13 cellular contexts compared by ENCODE assay signal in the genomic region with DNA sequence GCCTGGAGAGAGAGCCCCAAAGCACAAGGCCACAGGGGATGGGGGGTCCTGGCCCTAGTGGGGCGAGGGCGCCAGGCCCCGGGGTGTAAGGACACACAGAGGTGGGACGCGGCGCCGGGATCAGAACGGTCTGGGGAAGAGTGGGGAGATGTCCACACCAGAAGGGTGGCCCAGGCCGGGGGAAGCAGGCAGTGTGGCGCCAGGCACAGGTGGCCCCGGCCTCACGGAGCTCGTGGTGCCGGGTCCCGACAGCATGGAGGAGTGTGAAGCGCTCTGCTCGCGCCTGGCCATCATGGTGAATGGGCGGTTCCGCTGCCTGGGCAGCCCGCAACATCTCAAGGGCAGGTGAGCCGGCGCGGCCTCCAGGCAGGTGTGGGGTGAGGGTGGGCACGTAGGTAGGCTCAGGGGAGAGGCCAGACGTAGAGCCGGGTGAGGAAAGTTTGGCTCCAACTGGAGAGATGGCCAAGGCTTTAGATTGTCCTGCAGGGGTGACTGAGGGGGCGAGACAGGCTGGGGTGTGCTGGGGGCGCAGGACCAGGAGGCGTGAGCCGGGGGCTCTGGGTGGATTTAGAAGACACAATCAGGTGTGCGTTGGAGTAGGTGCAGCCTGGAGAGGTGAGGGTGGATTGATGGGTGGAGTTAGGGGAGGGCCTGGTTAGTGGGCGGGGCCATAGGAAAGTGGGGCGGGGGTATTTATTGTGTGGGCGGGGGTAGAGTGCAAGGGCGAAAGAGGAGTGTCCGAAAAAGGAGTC. TPM values are rescaled to one million over a fixed set of nuclear protein-coding genes. Genes with fewer than 3 reads are reported as not detected.
A peak's percentile ranks its signal among the peaks of the same experiment; 100 is the strongest.
DNase-seq lines count a peak whose midpoint lies in the region; ATAC-seq and TF ChIP-seq lines count a peak whose summit lies in the region.
"Had no signal": no experiment of that assay in that cellular context is flagged by ENCODE, and none has a peak within 500 bp of the region (broad histone marks: within the 10 kb centered on the region; RNA-seq: fewer than 3 reads in every experiment).

No MANE protein-coding gene starts in this region.

- 86 to 96% methylated on average over 24 to 37 of the region's 37 CpGs for WGBS in endodermal cell (ENCODE audit: insufficient coverage in 1 of 2, insufficient read length in 1 of 2), 2 experiments
- WGBS in trophoblast cell (ENCODE audit: extremely low coverage, insufficient coverage, insufficient read length), result no CpG with 5 or more reads among the region's 37 CpGs
- 66 to 78% methylated on average over 15 to 28 of the region's 37 CpGs for WGBS in esophagus squamous epithelium, 2 donors

- H4K91ac ChIP-seq in trophoblast cell (ENCODE audit: low read depth, low read length), result peak overlapping the region; percentile 36

- H2BK120ac ChIP-seq in trophoblast cell (ENCODE audit: insufficient read depth, low read length, poor library complexity), result no peak overlapping the region

- no peaks in the 10 kb centered on the region for H3K36me3 Mint-ChIP-seq in endodermal cell (ENCODE audit: low read depth)

- H2AFZ ChIP-seq in trophoblast cell (ENCODE audit: insufficient read depth, low read length, poor library complexity), result no peak overlapping the region

- no peak for TF ChIP-seq RAD21 in Ishikawa (IDR thresholded peaks at IDR 0.05; ENCODE audit: low read depth)

- no peak overlapping the region for H3K23ac ChIP-seq in trophoblast cell (ENCODE audit: low read length)

- ATAC-seq in esophagus mucosa, result no peak

- H2BK12ac ChIP-seq in trophoblast cell (ENCODE audit: low read length), result no peak overlapping the region

- H2BK5ac ChIP-seq in trophoblast cell (ENCODE audit: low read depth, low read length, poor library complexity), result no peak overlapping the region

- H3K27ac ChIP-seq in endodermal cell (ENCODE audit: low read depth, low read length) (no peak overlapping the region), trophoblast cell (ENCODE audit: low read depth, low read length) (no peak overlapping the region), esophagus squamous epithelium (no peak overlapping the region)
- H3K27ac ChIP-seq: gastrocnemius medialis, HL-60, thoracic aorta had no signal

- no peak overlapping the region for H4K12ac ChIP-seq in trophoblast cell (ENCODE audit: low read depth, low read length)

- H3K79me1 ChIP-seq in trophoblast cell (ENCODE audit: low read length), result peaks cover 18% of the 10 kb centered on the region

- no peak overlapping the region for H3K14ac ChIP-seq in trophoblast cell (ENCODE audit: low read length)

- no peak for TF ChIP-seq CTCF in endodermal cell (conservative IDR thresholded peaks at IDR 0.05)
- TF ChIP-seq CTCF in esophagus squamous epithelium (IDR thresholded peaks at IDR 0.05), result no peak

- no peak overlapping the region for H4K8ac ChIP-seq in trophoblast cell (ENCODE audit: low read depth, low read length)

- peak overlapping the region; percentile 49 for H3K4me3 Mint-ChIP-seq in endodermal cell

- no peak for TF ChIP-seq POLR2A in esophagus squamous epithelium (IDR thresholded peaks at IDR 0.05)

- TF ChIP-seq EP300 in Ishikawa (IDR thresholded peaks at IDR 0.05; ENCODE audit: borderline replicate concordance), result no peak

- H3K4me2 ChIP-seq in trophoblast cell (ENCODE audit: low read length), result no peak overlapping the region

- peak overlapping the region; percentile 55 for H3K27ac Mint-ChIP-seq in endodermal cell

- H3K36me3 ChIP-seq in endodermal cell (ENCODE audit: control insufficient read depth, insufficient read depth, low read length) (no peaks in the 10 kb centered on the region), trophoblast cell (ENCODE audit: control insufficient read depth in 1 of 2, insufficient read depth in 2 of 2, low read length in 2 of 2) (no peaks in the 10 kb centered on the region), esophagus squamous epithelium (peaks cover 0 to under 1% (median 0%) of the 10 kb centered on the region in 3 donors)
- H3K36me3 ChIP-seq: thoracic aorta had no signal

- no peak overlapping the region for H2AK5ac ChIP-seq in trophoblast cell (ENCODE audit: low read length)

- no peak overlapping the region for H3K9ac ChIP-seq in endodermal cell (ENCODE audit: extremely low read depth, low read length, poor library complexity, severe bottlenecking)
- no peak overlapping the region for H3K9ac ChIP-seq in trophoblast cell (ENCODE audit: low read length)

- no peaks in the 10 kb centered on the region for H3K79me2 ChIP-seq in trophoblast cell (ENCODE audit: control insufficient read depth, insufficient read depth, low read length, poor library complexity)

- no peaks in the 10 kb centered on the region for H3K9me3 Mint-ChIP-seq in endodermal cell

- no peak overlapping the region for H3K4ac ChIP-seq in trophoblast cell (ENCODE audit: low read depth, low read length)

- H3K9me3 ChIP-seq in endodermal cell (ENCODE audit: control insufficient read depth, low read length) (no peaks in the 10 kb centered on the region), trophoblast cell (ENCODE audit: insufficient read depth, low read depth, low read length) (peaks cover 12% of the 10 kb centered on the region), esophagus squamous epithelium (peaks cover 0 to 5% (median 0%) of the 10 kb centered on the region in 3 donors)
- H3K9me3 ChIP-seq: gastrocnemius medialis, thoracic aorta had no signal

- no peak overlapping the region for H3K18ac ChIP-seq in trophoblast cell (ENCODE audit: low read length)

- DNase-seq in NCI-H146 (lab: John Stamatoyannopoulos, UW) (peak; percentile 32), NCI-H146 treated with DMSO at 0.1 percent for 48 hours (lab: John Stamatoyannopoulos, UW; ENCODE audit: unreplicated experiment) (no peak), endodermal cell (peak; percentile 77), trophoblast cell (peak in 1 of 2 donors; percentile 45), esophagus squamous epithelium (lab: John Stamatoyannopoulos, UW) (no peak), NCI-H82 treated with DMSO at 0.1 percent for 48 hours (lab: John Stamatoyannopoulos, UW; ENCODE audit: unreplicated experiment) (no peak)
- DNase-seq: gastrocnemius medialis, NCI-H774, occipital lobe had no signal

- intact Hi-C loops in esophagus squamous epithelium (cut with DNase I), result no loop called here

- H3K4me1 ChIP-seq in endodermal cell (ENCODE audit: control insufficient read depth, insufficient read depth, low read length) (peaks cover 5% of the 10 kb centered on the region), trophoblast cell (ENCODE audit: control insufficient read depth in 1 of 2, insufficient read depth in 2 of 2, low read length in 2 of 2) (peaks cover 27 to 28% of the 10 kb centered on the region in 2 experiments), esophagus squamous epithelium (peaks cover 22 to 49% (median 31%) of the 10 kb centered on the region in 3 donors)

- H3K27me3 ChIP-seq in endodermal cell (ENCODE audit: control insufficient read depth, insufficient read depth, low read length, poor library complexity, severe bottlenecking) (peaks cover 46% of the 10 kb centered on the region), trophoblast cell (ENCODE audit: insufficient read depth, low read length) (no peaks in the 10 kb centered on the region), esophagus squamous epithelium (peaks cover 4 to 48% (median 8%) of the 10 kb centered on the region in 4 donors)

- H3K4me1 Mint-ChIP-seq in endodermal cell, result peaks cover 5% of the 10 kb centered on the region

- H3K27me3 Mint-ChIP-seq in endodermal cell (ENCODE audit: insufficient read depth), result peaks cover 32% of the 10 kb centered on the region

- H3K4me3 ChIP-seq in endodermal cell (ENCODE audit: low read length), result no peak overlapping the region
- no peak overlapping the region for H3K4me3 ChIP-seq in trophoblast cell (ENCODE audit: low read depth, low read length)
- H3K4me3 ChIP-seq in esophagus squamous epithelium, result no peak overlapping the region
- H3K4me3 ChIP-seq: gastrocnemius medialis, thoracic aorta had no signal

TF ChIP-seq in Ishikawa, 13 proteins besides CTCF, POLR2A, EP300 and RAD21:
- TF ChIP-seq, protein P1, sequence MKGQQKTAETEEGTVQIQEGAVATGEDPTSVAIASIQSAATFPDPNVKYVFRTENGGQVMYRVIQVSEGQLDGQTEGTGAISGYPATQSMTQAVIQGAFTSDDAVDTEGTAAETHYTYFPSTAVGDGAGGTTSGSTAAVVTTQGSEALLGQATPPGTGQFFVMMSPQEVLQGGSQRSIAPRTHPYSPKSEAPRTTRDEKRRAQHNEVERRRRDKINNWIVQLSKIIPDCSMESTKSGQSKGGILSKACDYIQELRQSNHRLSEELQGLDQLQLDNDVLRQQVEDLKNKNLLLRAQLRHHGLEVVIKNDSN (IDR thresholded peaks at IDR 0.05), result no peak
- no peak for TF ChIP-seq CEBPB (IDR thresholded peaks at IDR 0.05)
- TF ChIP-seq, protein P2, sequence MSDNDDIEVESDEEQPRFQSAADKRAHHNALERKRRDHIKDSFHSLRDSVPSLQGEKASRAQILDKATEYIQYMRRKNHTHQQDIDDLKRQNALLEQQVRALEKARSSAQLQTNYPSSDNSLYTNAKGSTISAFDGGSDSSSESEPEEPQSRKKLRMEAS (IDR thresholded peaks at IDR 0.05), result no peak
- TF ChIP-seq EGR1 (IDR thresholded peaks at IDR 0.05), result peak; percentile 12; the same call in 1 of the 2 replicates

RNA-seq across cellular contexts. Expression of a gene that starts 2.9 kb away (rescaled TPM):
- total RNA-seq in endodermal cell, result 10 to 100 TPM; 14.8 to 17.1 TPM
- polyA plus RNA-seq in endodermal cell (2013, experiment 1 of 2), result 5.9 TPM
- 4.8 TPM for polyA plus RNA-seq in endodermal cell (2013, experiment 2 of 2)
- polyA plus RNA-seq in trophoblast cell (2013), result 13.6 and 14.5 TPM in 2 replicates
- 10 to 100 TPM in 3 of 4 donors, 1 to 10 TPM in 1; 8.2 to 39.3 (median 12.5) TPM for total RNA-seq in esophagus squamous epithelium
- 5.1 TPM for total RNA-seq in esophagus mucosa

RNA-seq across cellular contexts. Expression of a gene that starts 24.2 kb away (rescaled TPM):
- total RNA-seq in endodermal cell (10 to 100 TPM; 67.2 to 68.7 TPM), esophagus squamous epithelium (10 to 100 TPM; 12.6 to 24.4 (median 18.7) TPM), esophagus mucosa (24.8 TPM)
- 16.2 TPM for polyA plus RNA-seq in endodermal cell (2013, experiment 1 of 2)
- 16.2 TPM for polyA plus RNA-seq in endodermal cell (2013, experiment 2 of 2)
- 26.8 and 27.6 TPM in 2 replicates for polyA plus RNA-seq in trophoblast cell (2013)

RNA-seq across cellular contexts. Expression of a gene that starts 31.1 kb away (rescaled TPM):
- total RNA-seq in endodermal cell, result 100 to 1,000 TPM; 225 to 254 TPM
- polyA plus RNA-seq in endodermal cell (2013, experiment 1 of 2), result 192 TPM
- polyA plus RNA-seq in endodermal cell (2013, experiment 2 of 2), result 174 TPM
- 192 and 197 TPM in 2 replicates for polyA plus RNA-seq in trophoblast cell (2013)
- total RNA-seq in esophagus squamous epithelium, result 100 to 1,000 TPM; 113 to 198 (median 166) TPM
- total RNA-seq in esophagus mucosa, result 139 TPM

RNA-seq across cellular contexts. Expression of a gene that starts 37.7 kb away (rescaled TPM):
- total RNA-seq in endodermal cell, result 100 to 1,000 TPM; 426 to 469 TPM
- polyA plus RNA-seq in endodermal cell (2013, experiment 1 of 2), result 225 TPM
- 200 TPM for polyA plus RNA-seq in endodermal cell (2013, experiment 2 of 2)
- 349 and 351 TPM in 2 replicates for polyA plus RNA-seq in trophoblast cell (2013)
- 100 to 1,000 TPM in 2 of 4 donors, 10 to 100 TPM in 2; 79.0 to 125 (median 105) TPM for total RNA-seq in esophagus squamous epithelium
- total RNA-seq in esophagus mucosa, result 183 TPM

RNA-seq across cellular contexts. Expression of a gene that starts 39.7 kb away (rescaled TPM):
- total RNA-seq in endodermal cell (100 to 1,000 TPM; 331 to 449 TPM), esophagus squamous epithelium (100 to 1,000 TPM; 108 to 405 (median 244) TPM), esophagus mucosa (138 TPM)
- polyA plus RNA-seq in endodermal cell (2013, experiment 1 of 2), result 418 TPM
- polyA plus RNA-seq in endodermal cell (2013, experiment 2 of 2), result 416 TPM
- 795 and 804 TPM in 2 replicates for polyA plus RNA-seq in trophoblast cell (2013)

Comparison
In these comparisons a context has a peak if more than half of its experiments do, and no peak if none do; other contexts are left out.
1. DNase-seq: peak in NCI-H146 (single experiment) and endodermal cell (single experiment); none in NCI-H146 treated with DMSO at 0.1 percent for 48 hours (single experiment), esophagus squamous epithelium (single experiment) and NCI-H82 treated with DMSO at 0.1 percent for 48 hours (single experiment).